8 cellular contexts compared by ENCODE assay signal in genomic region chr2:64989982-64990614, GRCh38. TPM values are rescaled to one million over a fixed set of nuclear protein-coding genes. Genes with fewer than 3 reads are reported as not detected.
DNase-seq lines count a peak whose midpoint lies in the region; FAIRE-seq and TF ChIP-seq lines count a peak whose summit lies in the region.

No MANE protein-coding gene starts in this region.

- no peaks in the 10 kb centered on the region for H3K27me3 ChIP-seq in right atrium auricular region

- POLR2A ChIA-PET in HEK293 (lab: Yijun Ruan, JAX): interaction anchor here (0.6 to 0.8 kb wide), 2 partner anchors 10 to 455 kb away, joined by 3 to 7 read pairs; no protein-coding TSS in a partner anchor

- no peak for FAIRE-seq in GM12892 (lab: Jason Lieb, UNC)

- H3K4me3 ChIP-seq in HEK293 (ENCODE audit: low read depth, low read length): peak overlapping the region; percentile 67
- H3K4me3 ChIP-seq in WI38 (ENCODE audit: low read depth, low read length): peak overlapping the region; percentile 75
- peak overlapping the region; percentile 61 to 78 for H3K4me3 ChIP-seq in right atrium auricular region
- H3K4me3 ChIP-seq in skin epidermis: peak overlapping the region; percentile 66 to 81 (median 74)

- H3K36me3 ChIP-seq in HEK293 (ENCODE audit: control insufficient read depth in 2 of 2, insufficient read depth in 1 of 2, low read length in 2 of 2) (no peaks in the 10 kb centered on the region), right atrium auricular region (no peaks in the 10 kb centered on the region)

- H3K4me1 ChIP-seq in HEK293 (ENCODE audit: control insufficient read depth, insufficient read depth, low read length) (peaks cover 3% of the 10 kb centered on the region; the same call in 1 of the 2 replicates), right atrium auricular region (peaks cover 0 to 17% of the 10 kb centered on the region in 2 donors)

- peak; percentile 30 for DNase-seq in DMS79 treated with DMSO at 0.1 percent for 48 hours (lab: John Stamatoyannopoulos, UW)
- DNase-seq in right atrium auricular region (ENCODE audit: low spot score): no peak
- DNase-seq in stimulated activated CD4-positive, alpha-beta T cell treated with anti-CD3 and anti-CD28 coated beads, Interleukin-4, amount 100 ng/mL, for 24 hours: no peak
- no peak for DNase-seq in activated gamma-delta T cell (lab: John Stamatoyannopoulos, UW)
- DNase-seq in GM12892 (ENCODE audit: insufficient read length): no peak

- TF ChIP-seq POLR2A in GM12892 (IDR thresholded peaks at IDR 0.05; ENCODE audit: low read depth, low read length): no peak

- CTCF ChIA-PET in HEK293 (lab: Yijun Ruan, JAX): interaction anchor here (0.9 kb wide), 1 partner anchor 9 kb away, joined by 3 read pairs; no protein-coding TSS in a partner anchor

- peak overlapping the region; percentile 90; the same call in 1 of the 2 replicates for H3K27ac ChIP-seq in HEK293 (ENCODE audit: extremely low read depth, low read depth, low read length)
- H3K27ac ChIP-seq in right atrium auricular region: peak overlapping the region; percentile 1 to 4
- H3K27ac ChIP-seq in skin epidermis: peak overlapping the region in 16 of 21 experiments; percentile 37 to 96 (median 85)

- H3K9me3 ChIP-seq in HEK293 (ENCODE audit: control insufficient read depth, insufficient read depth, low read depth, low read length) (no peaks in the 10 kb centered on the region), right atrium auricular region (no peaks in the 10 kb centered on the region)

- TF ChIP-seq CTCF in HEK293 (tag by site-specific recombination; IDR thresholded peaks at IDR 0.05): no peak
- TF ChIP-seq CTCF in WI38 (IDR thresholded peaks at IDR 0.05; ENCODE audit: low read depth, low read length): no peak
- no peak for TF ChIP-seq CTCF in right atrium auricular region (IDR thresholded peaks at IDR 0.05)

TF ChIP-seq in HEK293, 187 proteins besides CTCF, POLR2A, EP300 and RAD21:
- no peak for TF ChIP-seq ZNF302 (tag by site-specific recombination; IDR thresholded peaks at IDR 0.05; ENCODE audit: low read depth)
- peak; percentile 21; the same call in 1 of the 2 replicates for TF ChIP-seq PBX3 (CRISPR knock-in tag; IDR thresholded peaks at IDR 0.05)
- TF ChIP-seq ZNF350 (tag by site-specific recombination; IDR thresholded peaks at IDR 0.05): no peak
- TF ChIP-seq ZNF341 (tag by site-specific recombination; IDR thresholded peaks at IDR 0.05; ENCODE audit: low read depth): peak; percentile 68

RNA-seq across cellular contexts. Expression of gene SLC1A4, which starts 0.9 kb away (rescaled TPM):
- total RNA-seq in right atrium auricular region: 1 to 10 TPM; 2.2 to 6.0 TPM
- polyA plus RNA-seq in GM12892 (2012; ENCODE audit: missing spikeins): 17.6 TPM

Comparison
In these comparisons a context has a peak if more than half of its experiments do, and no peak if none do; other contexts are left out.
1. H3K27ac ChIP-seq: peak in every context shown above with its lines; median percentile 90 in HEK293; 85 in skin epidermis; 2 in right atrium auricular region.